Comparison of ENCODE assay signal across 8 cellular contexts in genomic region chr5:74767579-74767913, GRCh38. TPM values are rescaled to one million over a fixed set of nuclear protein-coding genes. Genes with fewer than 3 reads are reported as not detected.
DNase-seq lines count a peak whose midpoint lies in the region; ATAC-seq, FAIRE-seq and TF ChIP-seq lines count a peak whose summit lies in the region.

No MANE protein-coding gene starts in this region.

- DNase-seq in AG09309 (ENCODE audit: low read depth) (no peak), GM12865 (ENCODE audit: low read depth) (peak; percentile 39), OCI-M1 (lab: John Stamatoyannopoulos, UW) (peak; percentile 66), cerebellar cortex (ENCODE audit: low spot score) (peak; percentile 79), kidney tubule cell (ENCODE audit: low spot score) (peak; percentile 35), substantia nigra (lab: John Stamatoyannopoulos, UW) (peak in 3 of 49 donors; percentile 11 to 31 (median 27)), GM12892 (ENCODE audit: insufficient read length) (no peak)

- peak; percentile 8 for ATAC-seq in HG02840 (IDR thresholded peaks at IDR 0.05; ENCODE audit: low FRiP score, unreplicated experiment)

- H3K27ac ChIP-seq in substantia nigra (ENCODE audit: low read depth, low read length, poor library complexity, severe bottlenecking): peak overlapping the region; percentile 89

- no peak for FAIRE-seq in GM12892 (lab: Jason Lieb, UNC)

- no peak for TF ChIP-seq CTCF in AG09309 (IDR thresholded peaks at IDR 0.05; ENCODE audit: control insufficient read depth, insufficient read depth, low read depth, low read length, missing control alignments)
- no peak for TF ChIP-seq CTCF in GM12865 (IDR thresholded peaks at IDR 0.05; ENCODE audit: insufficient read depth, low read depth, low read length, missing control alignments)

- peak overlapping the region; percentile 69 for H3K4me3 ChIP-seq in AG09309 (ENCODE audit: control insufficient read depth, low read depth, low read length)
- peak overlapping the region; percentile 94 for H3K4me3 ChIP-seq in GM12865 (ENCODE audit: low read depth, low read length)

- no peak for TF ChIP-seq POLR2A in GM12892 (IDR thresholded peaks at IDR 0.05; ENCODE audit: low read depth, low read length)

RNA-seq across cellular contexts. Expression of gene NSA2, which starts 0.5 kb away (rescaled TPM):
- 241 TPM for polyA plus RNA-seq in GM12892 (2012; ENCODE audit: missing spikeins)

RNA-seq across cellular contexts. Expression of gene GFM2, which starts 0.6 kb away (rescaled TPM):
- 23.7 TPM for polyA plus RNA-seq in GM12892 (2012; ENCODE audit: missing spikeins)

Comparison
In these comparisons a context has a peak if more than half of its experiments do, and no peak if none do; other contexts are left out.
1. DNase-seq: peak in GM12865 (single experiment), OCI-M1 (single experiment), cerebellar cortex (single experiment) and kidney tubule cell (single experiment); none in AG09309 (single experiment) and GM12892 (single experiment).